17 cellular contexts compared by ENCODE assay signal in the genomic region with DNA sequence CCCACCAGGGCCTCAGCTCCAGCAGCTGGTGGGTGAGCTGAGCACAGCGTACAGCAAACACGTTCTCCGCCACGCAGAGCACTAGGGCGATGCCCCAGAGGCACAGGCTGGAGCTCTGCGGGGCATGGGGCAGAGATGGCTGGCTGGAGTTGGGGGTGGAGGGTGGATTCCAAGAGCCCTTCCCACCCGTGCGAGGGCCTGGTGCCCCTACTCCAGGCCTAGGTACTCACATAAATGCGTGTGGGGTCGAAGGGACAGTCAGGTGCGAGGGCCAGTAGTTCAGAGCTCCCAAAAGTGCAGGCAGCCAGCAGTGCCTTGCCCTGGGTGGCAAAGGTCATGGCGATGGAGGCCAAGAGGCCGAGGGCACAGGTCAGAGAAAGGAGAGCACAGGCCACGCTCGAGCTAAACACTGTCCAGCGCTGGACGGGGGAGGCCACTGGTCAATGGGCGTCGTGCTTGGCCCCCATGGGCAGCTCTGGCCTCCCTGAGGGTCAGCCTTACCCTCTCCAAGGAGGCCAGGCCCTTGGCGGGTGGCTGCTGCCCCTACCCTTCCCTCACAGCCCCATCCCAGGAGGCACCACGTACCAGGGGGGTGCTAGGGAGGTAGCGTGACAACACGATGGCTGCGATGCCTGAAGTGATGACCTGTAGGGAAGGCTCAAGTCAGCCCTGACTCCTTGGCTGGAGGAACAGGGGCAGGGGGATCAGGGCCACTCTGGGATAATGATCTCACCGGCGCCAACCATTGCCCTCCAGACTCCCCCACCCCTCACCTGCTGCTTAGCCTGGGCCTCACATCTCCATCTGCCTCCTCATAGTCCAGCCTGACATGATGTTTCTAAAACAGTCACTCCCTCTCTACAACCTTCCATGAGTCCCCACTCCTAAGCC. TPM values are rescaled to one million over a fixed set of nuclear protein-coding genes. Genes with fewer than 3 reads are reported as not detected.
DNase-seq lines count a peak whose midpoint lies in the region; ATAC-seq and TF ChIP-seq lines count a peak whose summit lies in the region.
"Had no signal": no experiment of that assay in that cellular context is flagged by ENCODE, and none has a peak within 500 bp of the region (broad histone marks: within the 10 kb centered on the region; RNA-seq: fewer than 3 reads in every experiment).

No MANE protein-coding gene starts in this region.

- intact Hi-C loops in cardiac septum (cut with DNase I) (no loop called here), heart right ventricle (cut with DNase I) (no loop called here), aorta (cut with DNase I) (no loop called here)

- H3K27ac ChIP-seq in heart right ventricle = no peak overlapping the region
- no peak overlapping the region for H3K27ac ChIP-seq in aorta (ENCODE audit: low read depth in 1 of 2, low read length in 2 of 2)
- H3K27ac ChIP-seq: A549, PC-9 had no signal

- peaks cover 33% of the 10 kb centered on the region for H3K4me1 Mint-ChIP-seq in brain
- H3K4me1 Mint-ChIP-seq in neural crest cell = peaks cover 11% of the 10 kb centered on the region

- H3K27me3 ChIP-seq in heart right ventricle (peaks cover 7 to 60% (median 35%) of the 10 kb centered on the region in 7 donors), aorta (ENCODE audit: control insufficient read depth in 1 of 2, insufficient read depth in 2 of 2, low read length in 1 of 2) (no peaks in the 10 kb centered on the region)

- H3K36me3 Mint-ChIP-seq in brain (no peaks in the 10 kb centered on the region), neural crest cell (ENCODE audit: low read depth) (no peaks in the 10 kb centered on the region)

- H3K9me3 Mint-ChIP-seq in brain (peaks cover 0 to 1% (median 0%) of the 10 kb centered on the region in 5 experiments), neural crest cell (no peaks in the 10 kb centered on the region)

- TF ChIP-seq CTCF in heart right ventricle (IDR thresholded peaks at IDR 0.05) (no peak), brain (conservative IDR thresholded peaks at IDR 0.05) (no peak), neural crest cell (conservative IDR thresholded peaks at IDR 0.05) (no peak)

- H3K36me3 ChIP-seq in heart right ventricle (no peaks in the 10 kb centered on the region), aorta (ENCODE audit: control insufficient read depth in 1 of 2, insufficient read depth in 2 of 2, low read length in 1 of 2) (no peaks in the 10 kb centered on the region)

- H3K4me1 ChIP-seq in heart right ventricle = peaks cover 2 to 16% (median 12%) of the 10 kb centered on the region in 9 donors
- no peaks in the 10 kb centered on the region for H3K4me1 ChIP-seq in aorta (ENCODE audit: control insufficient read depth in 1 of 2, insufficient read depth in 2 of 2, low read length in 2 of 2)
- H3K4me1 ChIP-seq: Caco-2 had no signal

- DNase-seq in cardiac septum (ENCODE audit: low spot score) (peak; percentile 65), heart right ventricle (no peak), neural crest cell (ENCODE audit: low read depth, low spot score) (no peak), aorta (peak; percentile 35 to 64), SHP77 treated with DMSO at 0.1 percent for 48 hours (lab: John Stamatoyannopoulos, UW) (no peak), foreskin melanocyte (no peak), NCI-H146 (lab: John Stamatoyannopoulos, UW) (no peak)
- DNase-seq: Caco-2, DMS53, Kasumi-1, NCI-H1930, NCI-H2171, NCI-H446 treated with DMSO at 0.1 percent for 48 hours, NCI-H748 treated with DMSO at 0.1 percent for 48 hours, PC-9 had no signal

- no peaks in the 10 kb centered on the region for H3K9me3 ChIP-seq in heart right ventricle
- H3K9me3 ChIP-seq in aorta (ENCODE audit: control insufficient read depth, low read length) = no peaks in the 10 kb centered on the region
- H3K9me3 ChIP-seq: A549, Caco-2 had no signal

- peak overlapping the region in 1 of 5 experiments; percentile 7 for H3K4me3 Mint-ChIP-seq in brain
- H3K4me3 Mint-ChIP-seq in neural crest cell = peak overlapping the region; percentile 56

- H3K27me3 Mint-ChIP-seq in brain (peaks cover 32% of the 10 kb centered on the region), neural crest cell (ENCODE audit: low read depth) (peaks cover 70% of the 10 kb centered on the region)

- H3K27ac Mint-ChIP-seq in brain = peak overlapping the region in 3 of 5 experiments; percentile 16 to 80 (median 61)
- H3K27ac Mint-ChIP-seq in neural crest cell (ENCODE audit: unreplicated experiment) = no peak overlapping the region

- ATAC-seq in heart right ventricle (no peak), aorta (ENCODE audit: low FRiP score) (no peak)
- ATAC-seq: A549 had no signal

- H3K4me3 ChIP-seq in heart right ventricle (no peak overlapping the region), aorta (ENCODE audit: low read length in 2 of 2) (no peak overlapping the region)
- H3K4me3 ChIP-seq: A549, PC-9 had no signal

- 92 to 93% methylated on average over 26 of the region's 26 CpGs for WGBS in heart right ventricle, 2 donors
- WGBS in aorta, 2 donors = 94 to 96% methylated on average over 22 to 26 of the region's 26 CpGs

RNA-seq across cellular contexts. Expression of a gene that starts 5.6 kb away (rescaled TPM):
- total RNA-seq in cardiac septum = 17.0 TPM
- 10 to 100 TPM in 7 of 10 donors, 1 to 10 TPM in 3; 4.5 to 22.5 (median 10.8) TPM for total RNA-seq in heart right ventricle
- polyA plus RNA-seq in heart right ventricle = 10 to 100 TPM in 1 of 2 donors, 1 to 10 TPM in 1; 8.4 to 18.2 TPM
- polyA plus RNA-seq in brain (ENCODE audit: insufficient read depth, low read depth, low replicate concordance) = 51.4 TPM
- 2.7 and 2.8 TPM in 2 replicates for total RNA-seq in neural crest cell
- total RNA-seq in aorta = 10 to 100 TPM; 21.1 to 23.8 TPM
- 10 to 100 TPM; 25.3 to 77.5 TPM for polyA plus RNA-seq in aorta

RNA-seq across cellular contexts. Expression of a gene that starts 9.3 kb away (rescaled TPM):
- total RNA-seq in cardiac septum (not detected), heart right ventricle (not detected), neural crest cell (0.86 and 1.2 TPM in 2 replicates), aorta (under 1 TPM in 1 of 2 donors, not detected in 1; 0.51 TPM)
- polyA plus RNA-seq in heart right ventricle (not detected), brain (ENCODE audit: insufficient read depth, low read depth, low replicate concordance) (75.9 TPM), aorta (under 1 TPM in 1 of 2 donors, not detected in 1; 0.90 TPM)
- total RNA-seq: Caco-2, PC-9 had no signal

RNA-seq across cellular contexts. Expression of a gene that starts 24.9 kb away (rescaled TPM):
- total RNA-seq in cardiac septum (18.7 TPM), heart right ventricle (100 to 1,000 TPM in 2 of 10 donors, 10 to 100 TPM in 8; 44.7 to 130 (median 73.5) TPM), neural crest cell (26.8 and 28.7 TPM in 2 replicates), aorta (10 to 100 TPM in 1 of 2 donors, 1 to 10 TPM in 1; 5.6 to 17.6 TPM)
- polyA plus RNA-seq in heart right ventricle (10 to 100 TPM; 12.4 to 75.1 TPM), brain (ENCODE audit: insufficient read depth, low read depth, low replicate concordance) (20.8 TPM), aorta (10 to 100 TPM in 1 of 2 donors, 1 to 10 TPM in 1; 8.1 to 11.7 TPM)
- total RNA-seq: PC-9 had no signal

Comparison
In these comparisons a context has a peak if more than half of its experiments do, and no peak if none do; other contexts are left out.
1. DNase-seq: peak in cardiac septum (single experiment) and aorta (2 of 2); none in heart right ventricle (0 of 2), neural crest cell (single experiment), SHP77 treated with DMSO at 0.1 percent for 48 hours (single experiment), foreskin melanocyte (single experiment) and NCI-H146 (single experiment).